Comparison of ENCODE assay signal across 15 cellular contexts in the genomic region with DNA sequence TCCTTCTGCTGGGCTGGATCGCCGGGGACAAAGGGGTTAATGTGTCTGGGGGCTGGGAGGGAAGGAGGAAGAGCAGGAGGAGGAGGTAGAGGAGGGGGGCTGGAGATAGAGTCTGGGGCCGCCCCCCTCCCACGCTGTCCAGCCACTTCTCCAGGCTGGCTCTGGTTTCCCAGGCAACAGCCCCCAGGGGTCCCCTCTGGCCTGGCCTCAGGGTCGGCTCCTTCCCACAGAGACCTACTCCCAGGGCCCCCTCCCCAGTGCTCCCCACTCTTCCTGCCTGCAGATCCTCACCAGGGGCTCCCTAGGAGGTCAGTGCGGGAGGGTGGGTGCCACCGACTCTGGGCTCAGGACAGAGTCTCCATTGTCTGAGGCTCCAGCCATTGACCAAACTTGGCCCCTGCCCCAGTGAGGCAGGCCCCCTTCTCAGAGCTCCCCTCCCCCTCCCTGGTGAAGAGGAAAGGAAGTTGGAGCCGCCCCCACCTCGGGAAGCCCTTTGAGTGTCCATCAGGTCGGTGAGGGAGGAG. TPM values are rescaled to one million over a fixed set of nuclear protein-coding genes. Genes with fewer than 3 reads are reported as not detected.
DNase-seq lines count a peak whose midpoint lies in the region; ATAC-seq and TF ChIP-seq lines count a peak whose summit lies in the region.
"Had no signal": no experiment of that assay in that cellular context is flagged by ENCODE, and none has a peak within 500 bp of the region (broad histone marks: within the 10 kb centered on the region; RNA-seq: fewer than 3 reads in every experiment).

No MANE protein-coding gene starts in this region.

- H3K27me3 Mint-ChIP-seq in nephron progenitor cell (ENCODE audit: low read depth, poor library complexity) (peaks cover 7% of the 10 kb centered on the region), endothelial cell (ENCODE audit: unreplicated experiment) (peaks cover 14% of the 10 kb centered on the region)
- peaks cover 2% of the 10 kb centered on the region for H3K27me3 Mint-ChIP-seq in activated naive CD8-positive, alpha-beta T cell treated with anti-CD3 and anti-CD28 coated beads, Interleukin-2, amount 50 U/mL, for 24 hours
- peaks cover under 1% of the 10 kb centered on the region for H3K27me3 Mint-ChIP-seq in activated T-helper 1 cell treated with anti-CD3 and anti-CD28 coated beads, Interleukin-12 subunit alpha, Interleukin-12 subunit beta, Interleukin-2, Interleukin-4 antibody, amounts not matched to agents 30 ng/mL and 10 ng/mL and 1 ng/mL, durations not matched to agents 14 hours and 24 hours and 36 hours (ENCODE audit: insufficient read depth)
- H3K27me3 Mint-ChIP-seq: activated CD4-positive, alpha-beta T cell treated with anti-CD3 and anti-CD28 coated beads for 36 hours had no signal

- H3K4me3 Mint-ChIP-seq in nephron progenitor cell, result peak overlapping the region; percentile 70
- H3K4me3 Mint-ChIP-seq in activated naive CD8-positive, alpha-beta T cell treated with anti-CD3 and anti-CD28 coated beads, Interleukin-2, amount 50 U/mL, for 24 hours, result no peak overlapping the region
- no peak overlapping the region for H3K4me3 Mint-ChIP-seq in activated T-helper 1 cell treated with anti-CD3 and anti-CD28 coated beads, Interleukin-12 subunit alpha, Interleukin-12 subunit beta, Interleukin-2, Interleukin-4 antibody, amounts not matched to agents 30 ng/mL and 10 ng/mL and 1 ng/mL, durations not matched to agents 14 hours and 24 hours and 36 hours
- H3K4me3 Mint-ChIP-seq in endothelial cell (ENCODE audit: unreplicated experiment), result no peak overlapping the region
- H3K4me3 Mint-ChIP-seq: activated CD4-positive, alpha-beta T cell treated with anti-CD3 and anti-CD28 coated beads for 36 hours; activated T-cell treated with anti-CD3 and anti-CD28 coated beads, Interleukin-2, amount 50 U/mL, for 4 hours; T-helper 1 cell treated with Interleukin-12 subunit alpha and Interleukin-12 subunit beta and Interleukin-4 antibody, amounts not matched to agents 30 μg/mL and 1 μg/mL, for 36 hours had no signal

- TF ChIP-seq EP300 in gastroesophageal sphincter (IDR thresholded peaks at IDR 0.05), result no peak

- ATAC-seq in gastroesophageal sphincter, result no peak
- ATAC-seq in activated naive CD8-positive, alpha-beta T cell treated with anti-CD3 and anti-CD28 coated beads, Interleukin-2, amount 50 U/mL, for 24 hours, result no peak
- ATAC-seq: activated CD4-positive, alpha-beta T cell treated with anti-CD3 and anti-CD28 coated beads for 36 hours; activated T-cell treated with anti-CD3 and anti-CD28 coated beads, Interleukin-2, amount 50 U/mL, for 4 hours had no signal

- WGBS in gastroesophageal sphincter (ENCODE audit: low coverage in 1 of 2), 2 donors, result 33% methylated on average over 1 of the region's 10 CpGs; no CpG with 5 or more reads in 1 of the 2 donors

- H3K27ac ChIP-seq in gastroesophageal sphincter (peak overlapping the region; percentile 22 to 97 (median 94)), tibial artery (peak overlapping the region; percentile 100)
- H3K27ac ChIP-seq: 22Rv1, hepatocyte had no signal

- H3K4me1 ChIP-seq in gastroesophageal sphincter (peaks cover 8 to 99% (median 66%) of the 10 kb centered on the region in 3 donors), tibial artery (peaks cover 8 to 98% (median 90%) of the 10 kb centered on the region in 4 donors)

- DNase-seq in NCI-H1092 treated with DMSO at 0.1 percent for 48 hours (lab: John Stamatoyannopoulos, UW) (peak; percentile 32), NCI-H1092 (lab: John Stamatoyannopoulos, UW) (no peak), nephron progenitor cell (peak; percentile 66), tibial artery (no peak), endothelial cell (ENCODE audit: low spot score) (no peak)
- DNase-seq in activated naive CD8-positive, alpha-beta T cell treated with anti-CD3 and anti-CD28 coated beads, Interleukin-2, amount 50 U/mL, for 24 hours, result no peak
- DNase-seq in activated T-helper 1 cell treated with anti-CD3 and anti-CD28 coated beads, Interleukin-12 subunit alpha, Interleukin-12 subunit beta, Interleukin-2, Interleukin-4 antibody, amounts not matched to agents 30 ng/mL and 10 ng/mL and 1 ng/mL, durations not matched to agents 14 hours and 24 hours and 36 hours (ENCODE audit: low spot score), result no peak
- DNase-seq: activated CD4-positive, alpha-beta T cell treated with anti-CD3 and anti-CD28 coated beads for 36 hours; activated T-cell treated with anti-CD3 and anti-CD28 coated beads, Interleukin-2, amount 50 U/mL, for 4 hours; IMR-90; NCI-H510A treated with DMSO at 0.1 percent for 48 hours had no signal

- TF ChIP-seq CTCF in gastroesophageal sphincter (IDR thresholded peaks at IDR 0.05) (no peak), nephron progenitor cell (IDR thresholded peaks at IDR 0.05) (no peak), tibial artery (IDR thresholded peaks at IDR 0.05) (no peak), endothelial cell (IDR thresholded peaks at IDR 0.05; ENCODE audit: unreplicated experiment) (no peak)

- peak overlapping the region; percentile 79 for H3K27ac Mint-ChIP-seq in nephron progenitor cell
- H3K27ac Mint-ChIP-seq in activated naive CD8-positive, alpha-beta T cell treated with anti-CD3 and anti-CD28 coated beads, Interleukin-2, amount 50 U/mL, for 24 hours, result no peak overlapping the region
- no peak overlapping the region for H3K27ac Mint-ChIP-seq in activated T-helper 1 cell treated with anti-CD3 and anti-CD28 coated beads, Interleukin-12 subunit alpha, Interleukin-12 subunit beta, Interleukin-2, Interleukin-4 antibody, amounts not matched to agents 30 ng/mL and 10 ng/mL and 1 ng/mL, durations not matched to agents 14 hours and 24 hours and 36 hours
- H3K27ac Mint-ChIP-seq in endothelial cell (ENCODE audit: unreplicated experiment), result no peak overlapping the region
- H3K27ac Mint-ChIP-seq: activated CD4-positive, alpha-beta T cell treated with anti-CD3 and anti-CD28 coated beads for 36 hours; T-helper 1 cell treated with Interleukin-12 subunit alpha and Interleukin-12 subunit beta and Interleukin-4 antibody, amounts not matched to agents 30 μg/mL and 1 μg/mL, for 36 hours had no signal

- H3K9me3 ChIP-seq in gastroesophageal sphincter (no peaks in the 10 kb centered on the region), tibial artery (no peaks in the 10 kb centered on the region)

- intact Hi-C loops in tibial artery (cut with DNase I; ENCODE audit: low total_unique reads), result no loop called here
- intact Hi-C loops in activated T-helper 1 cell treated with anti-CD3 and anti-CD28 coated beads, Interleukin-12 subunit alpha, Interleukin-12 subunit beta, Interleukin-2, Interleukin-4 antibody, amounts not matched to agents 30 ng/mL and 10 ng/mL and 1 ng/mL, durations not matched to agents 14 hours and 24 hours and 36 hours (cut with micrococcal nuclease), result no loop called here

- H3K9me3 Mint-ChIP-seq in nephron progenitor cell, result no peaks in the 10 kb centered on the region
- no peaks in the 10 kb centered on the region for H3K9me3 Mint-ChIP-seq in activated naive CD8-positive, alpha-beta T cell treated with anti-CD3 and anti-CD28 coated beads, Interleukin-2, amount 50 U/mL, for 24 hours
- no peaks in the 10 kb centered on the region for H3K9me3 Mint-ChIP-seq in activated T-helper 1 cell treated with anti-CD3 and anti-CD28 coated beads, Interleukin-12 subunit alpha, Interleukin-12 subunit beta, Interleukin-2, Interleukin-4 antibody, amounts not matched to agents 30 ng/mL and 10 ng/mL and 1 ng/mL, durations not matched to agents 14 hours and 24 hours and 36 hours
- no peaks in the 10 kb centered on the region for H3K9me3 Mint-ChIP-seq in endothelial cell (ENCODE audit: unreplicated experiment)
- H3K9me3 Mint-ChIP-seq: activated T-cell treated with anti-CD3 and anti-CD28 coated beads, Interleukin-2, amount 50 U/mL, for 4 hours; T-helper 1 cell treated with Interleukin-12 subunit alpha and Interleukin-12 subunit beta and Interleukin-4 antibody, amounts not matched to agents 30 μg/mL and 1 μg/mL, for 36 hours had no signal

- H3K4me1 Mint-ChIP-seq in nephron progenitor cell, result peaks cover 91% of the 10 kb centered on the region
- no peaks in the 10 kb centered on the region for H3K4me1 Mint-ChIP-seq in activated naive CD8-positive, alpha-beta T cell treated with anti-CD3 and anti-CD28 coated beads, Interleukin-2, amount 50 U/mL, for 24 hours
- no peaks in the 10 kb centered on the region for H3K4me1 Mint-ChIP-seq in activated T-helper 1 cell treated with anti-CD3 and anti-CD28 coated beads, Interleukin-12 subunit alpha, Interleukin-12 subunit beta, Interleukin-2, Interleukin-4 antibody, amounts not matched to agents 30 ng/mL and 10 ng/mL and 1 ng/mL, durations not matched to agents 14 hours and 24 hours and 36 hours (ENCODE audit: low read depth)
- H3K4me1 Mint-ChIP-seq in endothelial cell (ENCODE audit: unreplicated experiment), result peaks cover 22% of the 10 kb centered on the region
- H3K4me1 Mint-ChIP-seq: activated CD4-positive, alpha-beta T cell treated with anti-CD3 and anti-CD28 coated beads for 36 hours had no signal

- no peak overlapping the region for H3K4me3 ChIP-seq in gastroesophageal sphincter
- no peak overlapping the region for H3K4me3 ChIP-seq in tibial artery
- H3K4me3 ChIP-seq: hepatocyte had no signal

- no peak for TF ChIP-seq POLR2A in gastroesophageal sphincter (IDR thresholded peaks at IDR 0.05)

- H3K36me3 Mint-ChIP-seq in nephron progenitor cell (ENCODE audit: low read depth) (no peaks in the 10 kb centered on the region), endothelial cell (ENCODE audit: low read depth, unreplicated experiment) (no peaks in the 10 kb centered on the region)
- no peaks in the 10 kb centered on the region for H3K36me3 Mint-ChIP-seq in activated naive CD8-positive, alpha-beta T cell treated with anti-CD3 and anti-CD28 coated beads, Interleukin-2, amount 50 U/mL, for 24 hours (ENCODE audit: low read depth)
- no peaks in the 10 kb centered on the region for H3K36me3 Mint-ChIP-seq in activated T-helper 1 cell treated with anti-CD3 and anti-CD28 coated beads, Interleukin-12 subunit alpha, Interleukin-12 subunit beta, Interleukin-2, Interleukin-4 antibody, amounts not matched to agents 30 ng/mL and 10 ng/mL and 1 ng/mL, durations not matched to agents 14 hours and 24 hours and 36 hours (ENCODE audit: low read depth)

- no peaks in the 10 kb centered on the region for H3K36me3 ChIP-seq in gastroesophageal sphincter
- no peaks in the 10 kb centered on the region for H3K36me3 ChIP-seq in tibial artery

- H3K27me3 ChIP-seq in gastroesophageal sphincter, result no peaks in the 10 kb centered on the region
- H3K27me3 ChIP-seq in tibial artery, result no peaks in the 10 kb centered on the region
- H3K27me3 ChIP-seq: hepatocyte had no signal

RNA-seq across cellular contexts. Expression of a gene that starts 34.1 kb away (rescaled TPM):
- 10 to 100 TPM; 50.9 to 97.0 (median 80.3) TPM for total RNA-seq in gastroesophageal sphincter
- not detected in 2 replicates for total RNA-seq in activated T-helper 1 cell treated with anti-CD3 and anti-CD28 coated beads, Interleukin-12 subunit alpha, Interleukin-12 subunit beta, Interleukin-2, Interleukin-4 antibody, amounts not matched to agents 30 ng/mL and 10 ng/mL and 1 ng/mL, durations not matched to agents 14 hours and 24 hours and 36 hours
- total RNA-seq in endothelial cell (ENCODE audit: unreplicated experiment), result 3.1 TPM
- total RNA-seq: activated CD4-positive, alpha-beta T cell treated with anti-CD3 and anti-CD28 coated beads for 36 hours had no signal

Comparison
In these comparisons a context has a peak if more than half of its experiments do, and no peak if none do; other contexts are left out.
1. DNase-seq: peak in NCI-H1092 treated with DMSO at 0.1 percent for 48 hours (single experiment) and nephron progenitor cell (single experiment); none in NCI-H1092 (single experiment), tibial artery (0 of 2), activated naive CD8-positive, alpha-beta T cell treated with anti-CD3 and anti-CD28 coated beads, Interleukin-2, amount 50 U/mL, for 24 hours (single experiment), activated T-helper 1 cell treated with anti-CD3 and anti-CD28 coated beads, Interleukin-12 subunit alpha, Interleukin-12 subunit beta, Interleukin-2, Interleukin-4 antibody, amounts not matched to agents 30 ng/mL and 10 ng/mL and 1 ng/mL, durations not matched to agents 14 hours and 24 hours and 36 hours (single experiment) and endothelial cell (single experiment).
2. RNA of a gene that starts 34.1 kb away (total RNA-seq): 50.9 to 97.0 TPM in gastroesophageal sphincter; 3.1 TPM in endothelial cell (single experiment) and not detected in activated T-helper 1 cell treated with anti-CD3 and anti-CD28 coated beads, Interleukin-12 subunit alpha, Interleukin-12 subunit beta, Interleukin-2, Interleukin-4 antibody, amounts not matched to agents 30 ng/mL and 10 ng/mL and 1 ng/mL, durations not matched to agents 14 hours and 24 hours and 36 hours; every median in the first group is over 10 times any median in the second.